Comparison of ENCODE assay signal across 21 cellular contexts in the genomic region with DNA sequence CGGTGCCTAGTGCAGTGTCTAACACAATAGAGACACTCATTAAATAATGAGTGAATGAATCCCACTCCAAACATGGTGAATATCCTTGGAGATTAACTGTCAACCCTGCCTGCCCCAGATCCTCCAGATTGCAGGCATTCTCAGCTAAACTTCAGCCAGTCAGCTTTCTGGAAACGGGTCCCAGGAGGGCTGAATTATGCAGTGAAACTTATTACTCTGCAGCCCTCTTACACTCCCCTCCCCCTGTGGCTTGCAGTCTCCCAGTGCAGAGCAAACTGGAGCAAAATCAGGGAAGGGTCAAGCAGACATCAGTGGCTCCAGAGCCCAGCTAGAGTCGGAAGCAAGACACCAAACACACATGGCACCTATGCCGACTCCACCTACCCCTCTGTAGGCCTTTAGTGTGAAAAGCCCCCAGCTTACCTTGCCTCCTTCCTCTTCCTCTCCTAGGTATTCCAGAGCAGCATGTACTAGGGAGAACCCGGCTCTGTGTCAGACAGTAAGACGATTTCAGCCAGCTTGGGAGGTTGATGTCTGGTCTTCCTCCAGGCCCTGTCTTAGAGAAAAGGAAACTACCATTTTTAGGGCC.
A peak's percentile ranks its signal among the peaks of the same experiment; 100 is the strongest.
DNase-seq lines count a peak whose midpoint lies in the region; ATAC-seq lines count a peak whose summit lies in the region.
"Had no signal": no experiment of that assay in that cellular context is flagged by ENCODE, and none has a peak within 500 bp of the region (broad histone marks: within the 10 kb centered on the region; RNA-seq: fewer than 3 reads in every experiment).

No MANE protein-coding gene starts in this region.

- no peak for ATAC-seq in stimulated activated naive CD8-positive, alpha-beta T cell treated with anti-CD3 and anti-CD28 coated beads, Interleukin-15, Interleukin-2, amounts not matched to agents 100 U/mL and 50 U/mL, for 24 hours
- ATAC-seq in HG03097 (IDR thresholded peaks at IDR 0.05; ENCODE audit: low FRiP score, unreplicated experiment) (no peak), GM21367 (IDR thresholded peaks at IDR 0.05; ENCODE audit: unreplicated experiment) (no peak), HG02588 (IDR thresholded peaks at IDR 0.05; ENCODE audit: unreplicated experiment) (no peak)
- ATAC-seq: activated CD4-positive, alpha-beta T cell treated with anti-CD3 and anti-CD28 coated beads for 36 hours; activated T-cell treated with anti-CD3 and anti-CD28 coated beads, Interleukin-2, amount 50 U/mL, for 72 hours; heart left ventricle; left lung; stimulated activated naive B cell treated with anti-CD40 and anti-IgM and Interleukin-4, amounts not matched to agents 10 μg/mL and 1 μg/mL and 100 μg/mL, for 72 hours had no signal

- peak in 2 of 3 experiments; percentile 37 to 52 for DNase-seq in NCI-H1417 (lab: John Stamatoyannopoulos, UW)
- no peak for DNase-seq in NCI-H1417 treated with DMSO at 0.1 percent for 48 hours (lab: John Stamatoyannopoulos, UW)
- peak; percentile 61 for DNase-seq in NCI-H82 treated with DMSO at 0.1 percent for 48 hours (lab: John Stamatoyannopoulos, UW; ENCODE audit: unreplicated experiment)
- DNase-seq in hepatic stellate cell (ENCODE audit: low spot score): peak; percentile 53
- DNase-seq in stimulated activated naive CD8-positive, alpha-beta T cell treated with anti-CD3 and anti-CD28 coated beads, Interleukin-15, Interleukin-2, amounts not matched to agents 100 U/mL and 50 U/mL, for 24 hours: peak; percentile 3
- DNase-seq: activated CD4-positive, alpha-beta T cell treated with anti-CD3 and anti-CD28 coated beads for 36 hours; activated naive CD4-positive, alpha-beta T cell treated with anti-CD3 and anti-CD28 coated beads for 36 hours; activated T-cell treated with anti-CD3 and anti-CD28 coated beads, Interleukin-2, amount 50 U/mL, for 72 hours; anterior cingulate cortex; caudate nucleus; COR-L47; immature natural killer cell; KBM-7; left lung; NCI-H187 treated with DMSO at 0.1 percent for 48 hours; nephron progenitor cell; stimulated activated naive B cell treated with anti-CD40 and anti-IgM and Interleukin-4, amounts not matched to agents 10 μg/mL and 1 μg/mL and 100 μg/mL, for 72 hours had no signal
